23 cellular contexts compared by ENCODE assay signal in the genomic region with DNA sequence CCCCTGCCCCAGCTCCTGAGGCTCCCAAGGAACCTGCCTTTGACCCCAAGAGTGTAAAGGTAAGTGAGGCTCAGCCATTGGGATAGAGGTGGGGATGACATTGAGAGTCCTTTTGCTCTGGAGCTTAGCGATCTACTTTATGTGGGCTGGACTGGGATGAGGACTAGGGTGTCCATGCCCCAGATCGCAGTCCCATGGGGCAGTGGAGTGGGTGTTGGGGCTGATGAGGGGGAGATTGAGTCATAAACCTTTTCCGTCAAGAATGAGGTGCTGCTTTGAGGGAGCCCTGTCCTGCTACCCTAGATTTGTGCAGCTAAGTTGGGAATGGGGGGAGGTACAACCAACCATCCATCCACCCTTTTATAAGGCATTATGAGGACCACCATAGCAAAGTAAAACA. TPM values are rescaled to one million over a fixed set of nuclear protein-coding genes. Genes with fewer than 3 reads are reported as not detected.
DNase-seq lines count a peak whose midpoint lies in the region; ATAC-seq and TF ChIP-seq lines count a peak whose summit lies in the region.
"Had no signal": no experiment of that assay in that cellular context is flagged by ENCODE, and none has a peak within 500 bp of the region (broad histone marks: within the 10 kb centered on the region; RNA-seq: fewer than 3 reads in every experiment).

No MANE protein-coding gene starts in this region.

- H3K9ac ChIP-seq in smooth muscle cell (ENCODE audit: low read depth) (no peak overlapping the region), trophoblast cell (ENCODE audit: low read length) (no peak overlapping the region)
- H3K9ac ChIP-seq: KMS-11 had no signal

- peaks cover 9% of the 10 kb centered on the region for H3F3A ChIP-seq in smooth muscle cell (ENCODE audit: low read depth)

- H3K79me1 ChIP-seq in trophoblast cell (ENCODE audit: low read length) = peaks cover 6% of the 10 kb centered on the region

- no peak overlapping the region for H3K14ac ChIP-seq in trophoblast cell (ENCODE audit: low read length)

- H2AK5ac ChIP-seq in trophoblast cell (ENCODE audit: low read length) = no peak overlapping the region

- no peak overlapping the region for H4K91ac ChIP-seq in trophoblast cell (ENCODE audit: low read depth, low read length)

- no peak overlapping the region for H4K8ac ChIP-seq in trophoblast cell (ENCODE audit: low read depth, low read length)

- H3K4ac ChIP-seq in trophoblast cell (ENCODE audit: low read depth, low read length) = no peak overlapping the region

- intact Hi-C loops in left cardiac atrium (cut with DNase I) = no loop called here

- WGBS in mesodermal cell (ENCODE audit: insufficient coverage in 2 of 2), 2 experiments = 94 to 100% methylated on average over 2 of the region's 3 CpGs
- WGBS in smooth muscle cell (ENCODE audit: low lambda C conversion rate) = 98% methylated on average over 3 of the region's 3 CpGs
- WGBS in trophoblast cell (ENCODE audit: extremely low coverage, insufficient coverage, insufficient read length) = no CpG with 5 or more reads among the region's 3 CpGs

- H3K27me3 ChIP-seq in cardiac muscle cell = no peaks in the 10 kb centered on the region
- H3K27me3 ChIP-seq in SJSA1 (replicated peaks) = no peaks in the 10 kb centered on the region
- H3K27me3 ChIP-seq in smooth muscle cell (ENCODE audit: low read depth) = no peaks in the 10 kb centered on the region
- no peaks in the 10 kb centered on the region for H3K27me3 ChIP-seq in trophoblast cell (ENCODE audit: insufficient read depth, low read length)

- no peak overlapping the region for H2BK5ac ChIP-seq in trophoblast cell (ENCODE audit: low read depth, low read length, poor library complexity)

- no peak overlapping the region for H3K18ac ChIP-seq in trophoblast cell (ENCODE audit: low read length)

- H3K27ac ChIP-seq in cardiac muscle cell (peak overlapping the region; percentile 100), SJSA1 (peak overlapping the region; percentile 52), mesodermal cell (ENCODE audit: low read depth, low read length, severe bottlenecking) (peak overlapping the region; percentile 63), smooth muscle cell (ENCODE audit: low read depth) (no peak overlapping the region), trophoblast cell (ENCODE audit: low read depth, low read length) (no peak overlapping the region)
- H3K27ac ChIP-seq: KMS-11 had no signal

- H3K23ac ChIP-seq in trophoblast cell (ENCODE audit: low read length) = no peak overlapping the region

- no peak for ATAC-seq in left cardiac atrium
- ATAC-seq in HG03097 (IDR thresholded peaks at IDR 0.05; ENCODE audit: low FRiP score, unreplicated experiment) = no peak
- ATAC-seq: HepG2, Panc1 had no signal

- no peak overlapping the region for H2BK120ac ChIP-seq in trophoblast cell (ENCODE audit: insufficient read depth, low read length, poor library complexity)

- peak overlapping the region; percentile 82 for H3K4me3 ChIP-seq in cardiac muscle cell
- no peak overlapping the region for H3K4me3 ChIP-seq in SJSA1
- peak overlapping the region; percentile 15 for H3K4me3 ChIP-seq in mesodermal cell (ENCODE audit: extremely low read depth, insufficient read depth, low read length, poor library complexity, severe bottlenecking)
- H3K4me3 ChIP-seq in smooth muscle cell = no peak overlapping the region
- H3K4me3 ChIP-seq in trophoblast cell (ENCODE audit: low read depth, low read length) = no peak overlapping the region

- H2BK12ac ChIP-seq in trophoblast cell (ENCODE audit: low read length) = no peak overlapping the region

- H3K79me2 ChIP-seq in smooth muscle cell (ENCODE audit: low read depth) = no peaks in the 10 kb centered on the region
- H3K79me2 ChIP-seq in trophoblast cell (ENCODE audit: control insufficient read depth, insufficient read depth, low read length, poor library complexity) = no peaks in the 10 kb centered on the region

- DNase-seq in cardiac muscle cell (ENCODE audit: low read depth in 1 of 2, low spot score in 1 of 2) = no peak
- DNase-seq in left cardiac atrium = no peak
- no peak for DNase-seq in SJSA1 (ENCODE audit: low read depth in 1 of 2, low spot score in 2 of 2)
- no peak for DNase-seq in smooth muscle cell (lab: John Stamatoyannopoulos, UW; ENCODE audit: unreplicated experiment)
- no peak for DNase-seq in DMS 273 treated with DMSO at 0.1 percent for 48 hours (lab: John Stamatoyannopoulos, UW)
- DNase-seq in trophoblast cell = no peak
- DNase-seq: C1 segment of cervical spinal cord, GF-D8, GOT3, NCI-H1092, NCI-H146, NCI-H2081 treated with DMSO at 0.1 percent for 48 hours, NCI-H2227 treated with DMSO at 0.1 percent for 48 hours, NCI-H524 treated with DMSO at 0.1 percent for 48 hours, SHP77 had no signal

- H3K36me3 ChIP-seq in cardiac muscle cell (peaks cover 31% of the 10 kb centered on the region), SJSA1 (no peaks in the 10 kb centered on the region), mesodermal cell (ENCODE audit: control insufficient read depth, insufficient read depth, low read length) (no peaks in the 10 kb centered on the region), smooth muscle cell (ENCODE audit: low read depth) (no peaks in the 10 kb centered on the region), trophoblast cell (ENCODE audit: control insufficient read depth in 1 of 2, insufficient read depth in 2 of 2, low read length in 2 of 2) (no peaks in the 10 kb centered on the region)

- H4K12ac ChIP-seq in trophoblast cell (ENCODE audit: low read depth, low read length) = no peak overlapping the region

- H4K20me1 ChIP-seq in smooth muscle cell (ENCODE audit: low read depth) = no peaks in the 10 kb centered on the region

- H2AFZ ChIP-seq in smooth muscle cell (ENCODE audit: low read depth) (peak overlapping the region; percentile 31), trophoblast cell (ENCODE audit: insufficient read depth, low read length, poor library complexity) (no peak overlapping the region)

- H3K4me1 ChIP-seq in cardiac muscle cell (ENCODE audit: low read depth) = peaks cover 60% of the 10 kb centered on the region
- H3K4me1 ChIP-seq in SJSA1 (replicated peaks) = peaks cover 46% of the 10 kb centered on the region
- peaks cover 41% of the 10 kb centered on the region for H3K4me1 ChIP-seq in mesodermal cell (ENCODE audit: control insufficient read depth, insufficient read depth, low read length, poor library complexity, severe bottlenecking)
- peaks cover 13% of the 10 kb centered on the region for H3K4me1 ChIP-seq in smooth muscle cell (ENCODE audit: low read depth)
- H3K4me1 ChIP-seq in trophoblast cell (ENCODE audit: control insufficient read depth in 1 of 2, insufficient read depth in 2 of 2, low read length in 2 of 2) = peaks cover 21 to 35% of the 10 kb centered on the region in 2 experiments

- H3K9me3 ChIP-seq in cardiac muscle cell (ENCODE audit: low read depth) (no peaks in the 10 kb centered on the region), SJSA1 (replicated peaks) (no peaks in the 10 kb centered on the region), mesodermal cell (ENCODE audit: control insufficient read depth, low read length) (no peaks in the 10 kb centered on the region), smooth muscle cell (replicated peaks; ENCODE audit: low read depth) (no peaks in the 10 kb centered on the region), trophoblast cell (ENCODE audit: insufficient read depth, low read depth, low read length) (no peaks in the 10 kb centered on the region)

- TF ChIP-seq CTCF in cardiac muscle cell (IDR thresholded peaks at IDR 0.05; ENCODE audit: low read depth, low read length) = no peak
- TF ChIP-seq CTCF in smooth muscle cell (IDR thresholded peaks at IDR 0.05; ENCODE audit: borderline replicate concordance, insufficient read depth, poor library complexity, severe bottlenecking) = no peak

- H3K4me2 ChIP-seq in smooth muscle cell = no peak overlapping the region
- no peak overlapping the region for H3K4me2 ChIP-seq in trophoblast cell (ENCODE audit: low read length)
- H3K4me2 ChIP-seq: KMS-11 had no signal

RNA-seq across cellular contexts. Expression of a gene that starts 0.4 kb away (rescaled TPM):
- total RNA-seq in cardiac muscle cell (2,925 and 5,217 TPM in 2 replicates), left cardiac atrium (1,000 to 10,000 TPM; 4,221 to 5,418 TPM), smooth muscle cell (6.5 and 8.3 TPM in 2 replicates)
- polyA plus RNA-seq in cardiac muscle cell (3,500 and 5,148 TPM in 2 replicates), smooth muscle cell (6.5 and 7.7 TPM in 2 replicates)
- total RNA-seq in SJSA1 (2014; rRNA removed; shearing (Covaris generic)) = 2.2 TPM in 1 of 2 replicates, not detected in the other
- 46.6 TPM for polyA plus RNA-seq in mesodermal cell (2013, experiment 1 of 2)
- 36.6 TPM for polyA plus RNA-seq in mesodermal cell (2013, experiment 2 of 2)
- polyA plus RNA-seq in trophoblast cell (2013) = 12.4 and 12.9 TPM in 2 replicates
- total RNA-seq: A172, Daoy, HepG2, MCF 10A had no signal
- polyA plus RNA-seq: HepG2 had no signal

RNA-seq across cellular contexts. Expression of a gene that starts 20.4 kb away (rescaled TPM):
- total RNA-seq in cardiac muscle cell (54.5 and 85.4 TPM in 2 replicates), left cardiac atrium (10 to 100 TPM; 75.7 to 83.9 TPM), smooth muscle cell (94.2 and 101 TPM in 2 replicates)
- polyA plus RNA-seq in cardiac muscle cell (52.9 and 68.8 TPM in 2 replicates), smooth muscle cell (53.1 and 61.5 TPM in 2 replicates)
- 136 and 198 TPM in 2 replicates for total RNA-seq in SJSA1 (2014; rRNA removed; shearing (Covaris generic))
- polyA plus RNA-seq in mesodermal cell (2013, experiment 1 of 2) = 66.0 TPM
- 69.4 TPM for polyA plus RNA-seq in mesodermal cell (2013, experiment 2 of 2)
- polyA plus RNA-seq in trophoblast cell (2013) = 46.2 and 48.6 TPM in 2 replicates

RNA-seq across cellular contexts. Expression of a gene that starts 44.1 kb away (rescaled TPM):
- total RNA-seq in cardiac muscle cell (11.8 and 20.0 TPM in 2 replicates), left cardiac atrium (10 to 100 TPM in 1 of 2 donors, 1 to 10 TPM in 1; 5.9 to 19.5 TPM), smooth muscle cell (5.1 and 7.9 TPM in 2 replicates)
- polyA plus RNA-seq in cardiac muscle cell (4.6 and 6.9 TPM in 2 replicates), smooth muscle cell (3.9 and 5.2 TPM in 2 replicates)
- 164 and 202 TPM in 2 replicates for total RNA-seq in SJSA1 (2014; rRNA removed; shearing (Covaris generic))
- polyA plus RNA-seq in mesodermal cell (2013, experiment 1 of 2) = 1.1 TPM
- polyA plus RNA-seq in mesodermal cell (2013, experiment 2 of 2) = 0.40 TPM
- 3.7 and 4.4 TPM in 2 replicates for polyA plus RNA-seq in trophoblast cell (2013)
- total RNA-seq: A172 had no signal

Comparison
In these comparisons a context has a peak if more than half of its experiments do, and no peak if none do; other contexts are left out.
1. H3K27ac ChIP-seq: peak in cardiac muscle cell (single experiment), SJSA1 (single experiment) and mesodermal cell (single experiment); none in smooth muscle cell (single experiment) and trophoblast cell (single experiment).
2. H3K4me3 ChIP-seq: peak in cardiac muscle cell (single experiment) and mesodermal cell (single experiment); none in SJSA1 (single experiment), smooth muscle cell (single experiment) and trophoblast cell (single experiment).
3. RNA of a gene that starts 0.4 kb away (total RNA-seq): 4,221 to 5,418 TPM in left cardiac atrium and 2,925 to 5,217 TPM in cardiac muscle cell; 6.5 to 8.3 TPM in smooth muscle cell and 2.2 TPM in SJSA1; every median in the first group is over 100 times any median in the second.